Comparison of ENCODE assay signal across 9 cellular contexts in the genomic region with DNA sequence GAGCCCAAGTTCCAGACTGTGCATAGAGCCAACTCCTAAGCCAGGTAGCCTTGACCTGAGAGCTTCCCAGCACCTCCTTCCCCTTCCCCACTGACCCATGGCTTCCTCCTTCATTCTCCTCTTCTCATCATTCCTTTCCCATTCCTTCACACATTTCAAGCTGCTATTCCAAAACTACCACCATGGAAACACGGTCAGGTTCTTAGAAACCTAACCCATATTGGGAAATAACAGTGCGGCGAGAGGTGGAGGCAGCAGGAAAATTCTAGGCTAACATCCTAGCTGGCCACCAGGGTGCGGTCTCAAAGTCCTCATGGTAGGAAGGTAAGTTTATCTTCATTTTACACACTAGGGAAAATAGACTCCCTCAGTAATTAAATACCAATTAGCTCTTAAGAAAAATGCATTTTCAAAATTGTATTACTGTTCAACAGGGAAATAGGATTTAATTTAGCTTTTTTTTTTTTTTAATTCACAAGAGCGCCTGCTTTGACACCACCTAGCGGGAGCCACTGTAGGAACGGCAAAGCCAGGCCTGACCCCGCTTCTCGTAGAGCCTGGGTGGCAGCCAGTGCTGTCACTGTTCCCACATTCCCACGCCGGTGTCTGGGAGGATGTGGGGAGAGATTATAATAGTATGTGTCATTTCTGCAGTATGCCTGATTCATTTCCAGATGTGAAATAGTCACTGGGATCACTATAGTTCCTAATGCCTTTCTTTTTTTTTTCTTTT. TPM values are rescaled to one million over a fixed set of nuclear protein-coding genes. Genes with fewer than 3 reads are reported as not detected.
DNase-seq lines count a peak whose midpoint lies in the region; ATAC-seq and TF ChIP-seq lines count a peak whose summit lies in the region.
"Had no signal": no experiment of that assay in that cellular context is flagged by ENCODE, and none has a peak within 500 bp of the region (broad histone marks: within the 10 kb centered on the region; RNA-seq: fewer than 3 reads in every experiment).

No MANE protein-coding gene starts in this region.

- ATAC-seq in T-cell (replicated peaks in 1 of 4): no peak
- ATAC-seq in GM18520 (IDR thresholded peaks at IDR 0.05; ENCODE audit: unreplicated experiment): no peak

- no peak overlapping the region for H3K4me3 ChIP-seq in fibroblast of pulmonary artery (replicated peaks; ENCODE audit: low read depth, low read length)

- peaks cover 4% of the 10 kb centered on the region for H3K36me3 Mint-ChIP-seq in progenitor cell of endocrine pancreas (ENCODE audit: insufficient read depth)
- H3K36me3 Mint-ChIP-seq in T-cell: no peaks in the 10 kb centered on the region

- H3K9me3 Mint-ChIP-seq in progenitor cell of endocrine pancreas (ENCODE audit: low read depth): peaks cover 3% of the 10 kb centered on the region
- H3K9me3 Mint-ChIP-seq in T-cell: no peaks in the 10 kb centered on the region

- H3K27me3 Mint-ChIP-seq in progenitor cell of endocrine pancreas (no peaks in the 10 kb centered on the region), T-cell (no peaks in the 10 kb centered on the region)

- TF ChIP-seq CTCF in RWPE1 (conservative IDR thresholded peaks at IDR 0.05; ENCODE audit: low read depth) (peak; percentile 94), fibroblast of pulmonary artery (IDR thresholded peaks at IDR 0.05; ENCODE audit: low read length, missing control alignments) (peak; percentile 63), progenitor cell of endocrine pancreas (IDR thresholded peaks at IDR 0.05; ENCODE audit: unreplicated experiment) (peak; percentile 21)

- peaks cover 10% of the 10 kb centered on the region for H3K4me1 Mint-ChIP-seq in progenitor cell of endocrine pancreas (ENCODE audit: low read depth)
- H3K4me1 Mint-ChIP-seq in T-cell: no peaks in the 10 kb centered on the region

- H3K27ac Mint-ChIP-seq in progenitor cell of endocrine pancreas (no peak overlapping the region), T-cell (no peak overlapping the region)

- CTCF ChIA-PET in RWPE1 (lab: Yijun Ruan, JAX): interaction anchor here (0.5 to 2.4 kb wide), 19 partner anchors 9 to 359 kb away, joined by 3 to 22 read pairs (median 4); partner anchors contain the start of genes PRPSAP1 and SPHK1
- CTCF ChIA-PET in T-cell (lab: Charles Lee): interaction anchor here in 1 of 2 donors (0.7 kb wide), 1 partner anchor 353 kb away, joined by 3 read pairs; no protein-coding TSS in a partner anchor

- POLR2A ChIA-PET in RWPE1 (lab: Yijun Ruan, JAX; ENCODE audit: low non-redundant PET): interaction anchor here (0.7 to 1.0 kb wide), 2 partner anchors 8 to 14 kb away, joined by 4 to 12 read pairs; partner anchors contain the start of gene SPHK1
- POLR2A ChIA-PET in T-cell (lab: Charles Lee): no interaction called here

- DNase-seq in ELR (ENCODE audit: low read depth): peak; percentile 100
- DNase-seq in RWPE1 (ENCODE audit: low spot score): peak; percentile 79
- peak; percentile 95 for DNase-seq in fibroblast of pulmonary artery (ENCODE audit: low read depth)
- no peak for DNase-seq in progenitor cell of endocrine pancreas (ENCODE audit: low spot score, unreplicated experiment)
- no peak for DNase-seq in T-cell
- DNase-seq in COLO829 (ENCODE audit: low spot score): no peak
- DNase-seq in NCI-H69 (lab: John Stamatoyannopoulos, UW): no peak
- DNase-seq: activated effector memory CD4-positive, alpha-beta T cell treated with Interleukin-2 at 50 U/mL for 16 hours had no signal

- peak overlapping the region; percentile 95 for H3K27ac ChIP-seq in RWPE1

- H3K4me3 Mint-ChIP-seq in progenitor cell of endocrine pancreas (ENCODE audit: low read depth) (no peak overlapping the region), T-cell (no peak overlapping the region)

RNA-seq across cellular contexts. Expression of gene SPHK1, which starts 14.0 kb away (rescaled TPM):
- total RNA-seq in progenitor cell of endocrine pancreas (12.8 and 13.9 TPM in 2 replicates), T-cell (1 to 10 TPM in 3 of 5 donors, under 1 TPM in 2; 0.70 to 1.6 (median 1.3) TPM)

RNA-seq across cellular contexts. Expression of gene PRPSAP1, which starts 16.7 kb away (rescaled TPM):
- total RNA-seq in progenitor cell of endocrine pancreas: 89.6 and 90.3 TPM in 2 replicates
- 10 to 100 TPM; 27.5 to 47.0 (median 40.0) TPM for total RNA-seq in T-cell

Comparison
In these comparisons a context has a peak if more than half of its experiments do, and no peak if none do; other contexts are left out.
1. DNase-seq: peak in ELR (single experiment), RWPE1 (single experiment) and fibroblast of pulmonary artery (single experiment); none in progenitor cell of endocrine pancreas (single experiment), T-cell (0 of 34), COLO829 (single experiment) and NCI-H69 (single experiment).
2. CTCF ChIP-seq: peak in every context shown above with its lines; median percentile 94 in RWPE1; 63 in fibroblast of pulmonary artery; 21 in progenitor cell of endocrine pancreas.